In genomic region chr6:158509465-158509864, GRCh38 we compare ENCODE assay signal across 1 cellular context.
TF ChIP-seq lines count a peak whose summit lies in the region.

No MANE protein-coding gene starts in this region.

TF ChIP-seq in IMR-90, 13 proteins besides CTCF, POLR2A, EP300 and RAD21:
- TF ChIP-seq FOS (IDR thresholded peaks at IDR 0.05; ENCODE audit: low read depth, low read length) (no peak), MAFK (IDR thresholded peaks at IDR 0.05; ENCODE audit: low read depth, low read length) (no peak), CHD1 (IDR thresholded peaks at IDR 0.05; ENCODE audit: low read depth, low read length) (no peak), RCOR1 (IDR thresholded peaks at IDR 0.05; ENCODE audit: insufficient replicate concordance, low read length) (no peak), MXI1 (IDR thresholded peaks at IDR 0.05; ENCODE audit: borderline replicate concordance, low read depth, low read length) (no peak)
